ENCODE assay signal across 1 cellular context in genomic region chr16:84598391-84598750, GRCh38.
TF ChIP-seq lines count a peak whose summit lies in the region.

No MANE protein-coding gene starts in this region.

TF ChIP-seq in IMR-90, 13 proteins besides CTCF, POLR2A, EP300 and RAD21:
- no peak for TF ChIP-seq CEBPB (IDR thresholded peaks at IDR 0.05; ENCODE audit: low read depth, low read length)
- TF ChIP-seq MAFK (IDR thresholded peaks at IDR 0.05; ENCODE audit: low read depth, low read length) = no peak
- TF ChIP-seq BHLHE40 (IDR thresholded peaks at IDR 0.05; ENCODE audit: low read depth, low read length) = no peak
- no peak for TF ChIP-seq SMC3 (IDR thresholded peaks at IDR 0.05; ENCODE audit: low read depth, low read length)
- TF ChIP-seq, protein P1, sequence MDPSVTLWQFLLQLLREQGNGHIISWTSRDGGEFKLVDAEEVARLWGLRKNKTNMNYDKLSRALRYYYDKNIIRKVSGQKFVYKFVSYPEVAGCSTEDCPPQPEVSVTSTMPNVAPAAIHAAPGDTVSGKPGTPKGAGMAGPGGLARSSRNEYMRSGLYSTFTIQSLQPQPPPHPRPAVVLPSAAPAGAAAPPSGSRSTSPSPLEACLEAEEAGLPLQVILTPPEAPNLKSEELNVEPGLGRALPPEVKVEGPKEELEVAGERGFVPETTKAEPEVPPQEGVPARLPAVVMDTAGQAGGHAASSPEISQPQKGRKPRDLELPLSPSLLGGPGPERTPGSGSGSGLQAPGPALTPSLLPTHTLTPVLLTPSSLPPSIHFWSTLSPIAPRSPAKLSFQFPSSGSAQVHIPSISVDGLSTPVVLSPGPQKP (IDR thresholded peaks at IDR 0.05; ENCODE audit: borderline replicate concordance, low read depth, low read length) = no peak
- TF ChIP-seq MXI1 (IDR thresholded peaks at IDR 0.05; ENCODE audit: borderline replicate concordance, low read depth, low read length) = no peak
- no peak for TF ChIP-seq RCOR1 (IDR thresholded peaks at IDR 0.05; ENCODE audit: insufficient replicate concordance, low read length)
- TF ChIP-seq, protein P2, sequence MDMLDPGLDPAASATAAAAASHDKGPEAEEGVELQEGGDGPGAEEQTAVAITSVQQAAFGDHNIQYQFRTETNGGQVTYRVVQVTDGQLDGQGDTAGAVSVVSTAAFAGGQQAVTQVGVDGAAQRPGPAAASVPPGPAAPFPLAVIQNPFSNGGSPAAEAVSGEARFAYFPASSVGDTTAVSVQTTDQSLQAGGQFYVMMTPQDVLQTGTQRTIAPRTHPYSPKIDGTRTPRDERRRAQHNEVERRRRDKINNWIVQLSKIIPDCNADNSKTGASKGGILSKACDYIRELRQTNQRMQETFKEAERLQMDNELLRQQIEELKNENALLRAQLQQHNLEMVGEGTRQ (IDR thresholded peaks at IDR 0.05; ENCODE audit: low read depth, low read length) = no peak
- no peak for TF ChIP-seq CHD1 (IDR thresholded peaks at IDR 0.05; ENCODE audit: low read depth, low read length)
- no peak for TF ChIP-seq NFE2L2 (IDR thresholded peaks at IDR 0.05; ENCODE audit: low read depth, low read length)
- TF ChIP-seq RFX5 (IDR thresholded peaks at IDR 0.05; ENCODE audit: low read depth, low read length) = no peak
TF ChIP-seq in IMR-90: peak in this region for 0.
